1 cellular context compared by ENCODE assay signal in genomic region chr3:62242846-62243245, GRCh38.
TF ChIP-seq lines count a peak whose summit lies in the region.

No MANE protein-coding gene starts in this region.

TF ChIP-seq in WTC11, 78 proteins besides CTCF, POLR2A, EP300 and RAD21 (continued from another document):
- TF ChIP-seq ZNF532 (CRISPR knock-in tag; IDR thresholded peaks at IDR 0.05; ENCODE audit: borderline replicate concordance) (no peak), NR3C1 (CRISPR knock-in tag; conservative IDR thresholded peaks at IDR 0.05; ENCODE audit: low read depth) (0 out of 2 replicates have a peak, but pooled peaks have one; percentile 35)
